Comparison of ENCODE assay signal across 24 cellular contexts in the genomic region with DNA sequence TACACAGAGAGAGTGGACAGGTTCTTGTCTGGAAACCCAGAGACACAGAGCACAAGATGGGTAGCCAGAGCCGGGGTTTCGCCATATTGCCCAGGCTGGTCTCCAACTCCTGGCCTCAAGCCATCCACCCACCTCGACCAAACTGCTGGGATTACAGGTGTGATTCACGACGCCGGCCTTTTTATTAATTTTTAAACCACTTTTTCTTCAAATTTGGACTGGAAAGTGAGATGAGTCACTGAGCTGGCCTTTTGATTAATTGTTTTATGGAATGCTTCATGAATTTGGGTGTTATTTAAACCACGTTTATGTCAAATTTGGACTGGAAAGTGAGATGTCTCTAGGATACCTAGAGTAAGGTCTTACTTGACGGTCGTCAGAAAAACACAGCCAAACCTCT. TPM values are rescaled to one million over a fixed set of nuclear protein-coding genes. Genes with fewer than 3 reads are reported as not detected.
DNase-seq lines count a peak whose midpoint lies in the region; ATAC-seq, FAIRE-seq and TF ChIP-seq lines count a peak whose summit lies in the region.
"Had no signal": no experiment of that assay in that cellular context is flagged by ENCODE, and none has a peak within 500 bp of the region (broad histone marks: within the 10 kb centered on the region; RNA-seq: fewer than 3 reads in every experiment).

No MANE protein-coding gene starts in this region.

- intact Hi-C loops in kidney (cut with DNase I): no loop called here

- H3K4me1 Mint-ChIP-seq in activated naive CD8-positive, alpha-beta T cell treated with anti-CD3 and anti-CD28 coated beads, Interleukin-2, amount 50 U/mL, for 24 hours: no peaks in the 10 kb centered on the region
- H3K4me1 Mint-ChIP-seq: B cell had no signal

- H3K27ac ChIP-seq in kidney (ENCODE audit: low read depth in 2 of 2, low read length in 2 of 2): no peak overlapping the region
- H3K27ac ChIP-seq: BLaER1 treated with 17β-estradiol and CSF1 and Interleukin-3, amounts not matched to agents 10 nM and 100 nM; C4-2B had no signal

- H3K36me3 Mint-ChIP-seq in activated naive CD4-positive, alpha-beta T cell treated with anti-CD3 and anti-CD28 coated beads, Interleukin-2, amount 50 U/mL, for 72 hours: no peaks in the 10 kb centered on the region
- no peaks in the 10 kb centered on the region for H3K36me3 Mint-ChIP-seq in activated naive CD8-positive, alpha-beta T cell treated with anti-CD3 and anti-CD28 coated beads, Interleukin-2, amount 50 U/mL, for 24 hours (ENCODE audit: low read depth)
- H3K36me3 Mint-ChIP-seq: CD8-positive, alpha-beta T cell had no signal

- no peaks in the 10 kb centered on the region for H3K9me3 Mint-ChIP-seq in activated naive CD4-positive, alpha-beta T cell treated with anti-CD3 and anti-CD28 coated beads, Interleukin-2, amount 50 U/mL, for 72 hours
- peaks cover 3% of the 10 kb centered on the region for H3K9me3 Mint-ChIP-seq in activated naive CD8-positive, alpha-beta T cell treated with anti-CD3 and anti-CD28 coated beads, Interleukin-2, amount 50 U/mL, for 24 hours
- H3K9me3 Mint-ChIP-seq: CD4-positive, alpha-beta T cell; CD8-positive, alpha-beta T cell had no signal

- H3K27me3 Mint-ChIP-seq in activated naive CD8-positive, alpha-beta T cell treated with anti-CD3 and anti-CD28 coated beads, Interleukin-2, amount 50 U/mL, for 24 hours: peaks cover 48% of the 10 kb centered on the region

- no peak overlapping the region for H3K9ac ChIP-seq in kidney (ENCODE audit: low read length in 2 of 2)
- H3K9ac ChIP-seq: BLaER1 treated with 17β-estradiol and CSF1 and Interleukin-3, amounts not matched to agents 10 nM and 100 nM had no signal

- no peak for FAIRE-seq in kidney (lab: Jason Lieb, UNC)
- FAIRE-seq: A204.1, GM12878, GM12892, GM18507 had no signal

- in situ Hi-C loops in Caki2 (cut with HindIII; ENCODE audit: low pct_unique_long_range_greater_than_20kb, low sequenced_read_pairs): no loop called here

- DNase-seq in Caki2 (ENCODE audit: low read depth) (peak; percentile 58), kidney (peak; percentile 29), kidney tubule cell (ENCODE audit: low spot score) (peak; percentile 20)
- no peak for DNase-seq in activated CD4-positive, alpha-beta T cell treated with anti-CD3 and anti-CD28 coated beads for 4 hours
- no peak for DNase-seq in activated naive CD4-positive, alpha-beta T cell treated with anti-CD3 and anti-CD28 coated beads, Interleukin-2, amount 50 U/mL, for 72 hours (ENCODE audit: low spot score in 2 of 2)
- DNase-seq in activated naive CD8-positive, alpha-beta T cell treated with anti-CD3 and anti-CD28 coated beads, Interleukin-2, amount 50 U/mL, for 24 hours: no peak
- DNase-seq: 8988T, DMS 273 treated with DMSO at 0.1 percent for 48 hours, DMS153, DMS79, GDM1 had no signal

- no peak overlapping the region for H3K27ac Mint-ChIP-seq in activated naive CD4-positive, alpha-beta T cell treated with anti-CD3 and anti-CD28 coated beads, Interleukin-2, amount 50 U/mL, for 72 hours
- H3K27ac Mint-ChIP-seq in activated naive CD8-positive, alpha-beta T cell treated with anti-CD3 and anti-CD28 coated beads, Interleukin-2, amount 50 U/mL, for 24 hours: no peak overlapping the region
- H3K27ac Mint-ChIP-seq: B cell; CD4-positive, alpha-beta T cell; CD8-positive, alpha-beta T cell had no signal

- H3K36me3 ChIP-seq in kidney (ENCODE audit: control insufficient read depth in 1 of 2, insufficient read depth in 2 of 2, low read length in 2 of 2): no peaks in the 10 kb centered on the region
- H3K36me3 ChIP-seq: BLaER1 treated with 17β-estradiol and CSF1 and Interleukin-3, amounts not matched to agents 10 nM and 100 nM had no signal

- no peak overlapping the region for H3K4me3 ChIP-seq in kidney (ENCODE audit: low read length in 2 of 2)
- H3K4me3 ChIP-seq: BLaER1 treated with 17β-estradiol and CSF1 and Interleukin-3, amounts not matched to agents 10 nM and 100 nM; GM12878 had no signal

- no peaks in the 10 kb centered on the region for H3K9me3 ChIP-seq in kidney (ENCODE audit: control insufficient read depth in 1 of 2, low read length in 2 of 2)
- H3K9me3 ChIP-seq: Caco-2 had no signal

- H3K4me3 Mint-ChIP-seq in activated naive CD8-positive, alpha-beta T cell treated with anti-CD3 and anti-CD28 coated beads, Interleukin-2, amount 50 U/mL, for 24 hours: no peak overlapping the region
- H3K4me3 Mint-ChIP-seq: B cell; CD4-positive, alpha-beta T cell; CD8-positive, alpha-beta T cell had no signal

- no peak for ATAC-seq in activated naive CD4-positive, alpha-beta T cell treated with anti-CD3 and anti-CD28 coated beads, Interleukin-2, amount 50 U/mL, for 72 hours
- no peak for ATAC-seq in activated naive CD8-positive, alpha-beta T cell treated with anti-CD3 and anti-CD28 coated beads, Interleukin-2, amount 50 U/mL, for 24 hours
- ATAC-seq: CD8-positive, alpha-beta T cell; GM12878 had no signal

- H3K4me1 ChIP-seq in kidney (ENCODE audit: control insufficient read depth in 1 of 2, insufficient read depth in 1 of 2, low read depth in 1 of 2, low read length in 2 of 2): no peaks in the 10 kb centered on the region
- H3K4me1 ChIP-seq: BLaER1 treated with 17β-estradiol and CSF1 and Interleukin-3, amounts not matched to agents 10 nM and 100 nM had no signal

- no peak for TF ChIP-seq CTCF in kidney (IDR thresholded peaks at IDR 0.05; ENCODE audit: borderline replicate concordance, extremely low read depth, insufficient read depth)

RNA-seq across cellular contexts. Expression of a gene that starts 12.1 kb away (rescaled TPM):
- not detected in 2 replicates for total RNA-seq in Caki2 (2014; rRNA removed; shearing (Covaris generic); ENCODE audit: low replicate concordance)
- total RNA-seq in kidney: not detected
- polyA plus RNA-seq in kidney (ENCODE audit: insufficient read depth, low read depth, low replicate concordance): not detected
- total RNA-seq in activated naive CD4-positive, alpha-beta T cell treated with anti-CD3 and anti-CD28 coated beads, Interleukin-2, amount 50 U/mL, for 72 hours: not detected
- total RNA-seq: B cell; Caco-2; CD4-positive, alpha-beta T cell; CD8-positive, alpha-beta T cell; Daoy; G401; GM12878 had no signal
- polyA plus RNA-seq: BJ, GM12878 had no signal

Comparison
In these comparisons a context has a peak if more than half of its experiments do, and no peak if none do; other contexts are left out.
1. DNase-seq: peak in Caki2 (single experiment), kidney (single experiment) and kidney tubule cell (single experiment); none in activated CD4-positive, alpha-beta T cell treated with anti-CD3 and anti-CD28 coated beads for 4 hours (0 of 2), activated naive CD4-positive, alpha-beta T cell treated with anti-CD3 and anti-CD28 coated beads, Interleukin-2, amount 50 U/mL, for 72 hours (0 of 2) and activated naive CD8-positive, alpha-beta T cell treated with anti-CD3 and anti-CD28 coated beads, Interleukin-2, amount 50 U/mL, for 24 hours (single experiment).